Comparison of ENCODE assay signal across 15 cellular contexts in genomic region chr6:16583151-16583762, GRCh38.
A peak's percentile ranks its signal among the peaks of the same experiment; 100 is the strongest.
DNase-seq lines count a peak whose midpoint lies in the region; ATAC-seq and TF ChIP-seq lines count a peak whose summit lies in the region.
"Had no signal": no experiment of that assay in that cellular context is flagged by ENCODE, and none has a peak within 500 bp of the region (broad histone marks: within the 10 kb centered on the region; RNA-seq: fewer than 3 reads in every experiment).

No MANE protein-coding gene starts in this region.

- peaks cover 2% of the 10 kb centered on the region for H3K36me3 Mint-ChIP-seq in IgD-negative memory B cell
- peaks cover 55 to 56% of the 10 kb centered on the region in 2 donors for H3K36me3 Mint-ChIP-seq in CD4-positive, alpha-beta memory T cell

- peak overlapping the region; percentile 10 to 85 (median 49) for H3K4me3 Mint-ChIP-seq in IgD-negative memory B cell
- H3K4me3 Mint-ChIP-seq in CD4-positive, alpha-beta memory T cell, result no peak overlapping the region
- H3K4me3 Mint-ChIP-seq: CD8-positive, alpha-beta memory T cell had no signal

- peaks cover 4 to 21% (median 15%) of the 10 kb centered on the region in 3 donors for H3K4me1 Mint-ChIP-seq in IgD-negative memory B cell
- peaks cover 12 to 31% (median 25%) of the 10 kb centered on the region in 4 donors for H3K4me1 Mint-ChIP-seq in CD4-positive, alpha-beta memory T cell

- H3K27me3 ChIP-seq in skeletal muscle tissue (ENCODE audit: control insufficient read depth in 3 of 3, insufficient read depth in 3 of 3, low read length in 3 of 3) (no peaks in the 10 kb centered on the region), HAP-1 (ENCODE audit: low read depth) (no peaks in the 10 kb centered on the region)
- no peaks in the 10 kb centered on the region for H3K27me3 ChIP-seq in CD4-positive, alpha-beta memory T cell (ENCODE audit: insufficient read depth, low read length)

- H3K36me3 ChIP-seq in skeletal muscle tissue (ENCODE audit: control insufficient read depth in 3 of 3, insufficient read depth in 3 of 3, low read length in 3 of 3) (peaks cover 0 to 7% (median 6%) of the 10 kb centered on the region in 3 donors), HAP-1 (replicated peaks) (no peaks in the 10 kb centered on the region)
- H3K36me3 ChIP-seq in CD4-positive, alpha-beta memory T cell (ENCODE audit: insufficient read depth, low read length), result no peaks in the 10 kb centered on the region
- H3K36me3 ChIP-seq: WERI-Rb-1 had no signal

- peak overlapping the region in 1 of 3 donors; percentile 6 for H3K27ac Mint-ChIP-seq in IgD-negative memory B cell
- peak overlapping the region in 1 of 7 donors; percentile 42 for H3K27ac Mint-ChIP-seq in CD4-positive, alpha-beta memory T cell

- ATAC-seq in GM18520 (IDR thresholded peaks at IDR 0.05; ENCODE audit: unreplicated experiment), result peak; percentile 45
- no peak for ATAC-seq in HG02970 (IDR thresholded peaks at IDR 0.05; ENCODE audit: low FRiP score, unreplicated experiment)

- H3K27me3 Mint-ChIP-seq in IgD-negative memory B cell, result peaks cover 2% of the 10 kb centered on the region
- H3K27me3 Mint-ChIP-seq in CD4-positive, alpha-beta memory T cell, result no peaks in the 10 kb centered on the region
- H3K27me3 Mint-ChIP-seq: CD8-positive, alpha-beta memory T cell had no signal

- intact Hi-C loops in CD4-positive, alpha-beta memory T cell (cut with micrococcal nuclease), result no loop called here

- POLR2A ChIA-PET in CD4-positive, alpha-beta memory T cell (lab: Charles Lee; ENCODE audit: partially characterized antibody), result interaction anchor here (0.8 kb wide), 1 partner anchor 178 kb away, joined by 3 read pairs; the partner anchor contains the start of gene ATXN1

- peak overlapping the region; percentile 7 for H3K27ac ChIP-seq in skeletal muscle tissue (ENCODE audit: low read depth, low read length)
- no peak overlapping the region for H3K27ac ChIP-seq in CD4-positive, alpha-beta memory T cell (ENCODE audit: low read depth, low read length)
- H3K27ac ChIP-seq: WERI-Rb-1 had no signal

- H3K4me1 ChIP-seq in skeletal muscle tissue (ENCODE audit: control insufficient read depth in 3 of 3, insufficient read depth in 3 of 3, low read length in 3 of 3) (peaks cover 0 to 7% (median 0%) of the 10 kb centered on the region in 3 donors), HAP-1 (no peaks in the 10 kb centered on the region)
- peaks cover 6% of the 10 kb centered on the region for H3K4me1 ChIP-seq in CD4-positive, alpha-beta memory T cell (ENCODE audit: insufficient read depth, low read length)

- DNase-seq in fibroblast of the aortic adventitia (ENCODE audit: low read depth) (peak; percentile 61), NCI-H2171 (lab: John Stamatoyannopoulos, UW) (no peak), HAP-1 (ENCODE audit: low spot score in 2 of 2) (no peak)
- DNase-seq in CD4-positive, alpha-beta memory T cell, result no peak
- DNase-seq: activated CD8-positive, alpha-beta memory T cell treated with anti-CD3 and anti-CD28 coated beads, Interleukin-2, amount 50 U/mL, for 4 hours; CD8-positive, alpha-beta memory T cell; effector CD8-positive, alpha-beta T cell; GOT3; NCI-H1436; NCI-H526 treated with DMSO at 0.1 percent for 48 hours; WERI-Rb-1 had no signal

- CTCF ChIA-PET in CD4-positive, alpha-beta memory T cell (lab: Charles Lee; ENCODE audit: partially characterized antibody), result no interaction called here

- no peaks in the 10 kb centered on the region for H3K9me3 ChIP-seq in skeletal muscle tissue (ENCODE audit: control insufficient read depth in 3 of 3, low read length in 3 of 3)
- H3K9me3 ChIP-seq in CD4-positive, alpha-beta memory T cell (ENCODE audit: control insufficient read depth in 1 of 2, low read length in 2 of 2), result no peaks in the 10 kb centered on the region
- H3K9me3 ChIP-seq in HAP-1, result no peaks in the 10 kb centered on the region

- peak overlapping the region; percentile 55 for H3K4me3 ChIP-seq in fibroblast of the aortic adventitia (ENCODE audit: low read depth, low read length)
- H3K4me3 ChIP-seq in skeletal muscle tissue (ENCODE audit: low read length in 3 of 3), result peak overlapping the region; percentile 1 to 51 (median 17)
- no peak overlapping the region for H3K4me3 ChIP-seq in CD4-positive, alpha-beta memory T cell (ENCODE audit: low read length in 2 of 2)
- no peak overlapping the region for H3K4me3 ChIP-seq in HAP-1

- H3K9ac ChIP-seq in skeletal muscle tissue (ENCODE audit: low read depth in 1 of 3, low read length in 3 of 3), result no peak overlapping the region

- H3K9me3 Mint-ChIP-seq in IgD-negative memory B cell, result peaks cover 0 to 6% (median 5%) of the 10 kb centered on the region in 3 donors
- no peaks in the 10 kb centered on the region for H3K9me3 Mint-ChIP-seq in CD4-positive, alpha-beta memory T cell
- H3K9me3 Mint-ChIP-seq: CD8-positive, alpha-beta memory T cell had no signal

- in situ Hi-C loops in HAP-1 (cut with MboI; ENCODE audit: low sequenced_read_pairs), result no loop called here

- no peak for TF ChIP-seq CTCF in fibroblast of the aortic adventitia (IDR thresholded peaks at IDR 0.05; ENCODE audit: insufficient read depth, low read length)

Comparison
In these comparisons a context has a peak if more than half of its experiments do, and no peak if none do; other contexts are left out.
1. H3K4me3 Mint-ChIP-seq: peak in IgD-negative memory B cell (4 of 4); none in CD4-positive, alpha-beta memory T cell (0 of 8).
2. H3K4me3 ChIP-seq: peak in fibroblast of the aortic adventitia (single experiment) and skeletal muscle tissue (3 of 3); none in CD4-positive, alpha-beta memory T cell (0 of 2) and HAP-1 (single experiment).